8 cellular contexts compared by ENCODE assay signal in the genomic region with DNA sequence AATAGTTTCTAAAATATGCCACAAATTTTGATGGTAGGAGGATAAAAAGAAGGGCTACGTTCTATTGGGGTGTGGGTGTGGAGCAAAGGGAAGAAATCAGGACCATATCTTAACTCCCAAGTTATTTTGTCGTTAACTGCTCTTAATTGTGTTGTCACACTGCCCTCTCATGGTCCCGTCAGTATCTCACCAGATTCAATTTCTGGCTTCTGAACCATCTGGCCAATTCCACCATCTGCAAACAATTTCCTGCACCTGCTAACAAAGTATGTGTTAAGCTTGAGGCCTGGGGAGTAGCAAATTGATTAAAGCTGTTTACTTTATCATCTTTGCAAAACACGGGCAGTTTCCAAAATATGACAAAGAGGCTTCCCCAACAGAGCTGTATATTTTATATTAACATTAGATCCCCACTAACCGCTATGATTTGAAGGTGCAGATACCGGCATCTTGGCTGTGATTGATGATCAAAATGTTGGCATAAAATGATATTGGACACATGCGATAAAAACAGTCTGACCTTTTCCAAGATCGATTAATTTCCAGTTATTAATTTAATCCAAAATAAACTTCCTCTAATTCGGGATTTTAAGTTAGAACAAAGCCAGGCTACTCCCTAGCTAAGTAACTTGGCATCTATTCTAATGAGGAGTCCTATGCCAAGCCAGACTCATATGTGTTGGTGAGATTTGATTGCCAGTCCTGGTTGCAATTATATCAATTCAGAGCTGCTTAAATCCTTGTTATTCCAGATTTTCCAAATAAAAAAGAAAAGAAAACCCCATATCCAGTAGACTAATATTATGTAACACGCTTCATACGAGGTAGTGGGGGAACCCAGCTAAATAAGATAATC. TPM values are rescaled to one million over a fixed set of nuclear protein-coding genes. Genes with fewer than 3 reads are reported as not detected.
A peak's percentile ranks its signal among the peaks of the same experiment; 100 is the strongest.
DNase-seq lines count a peak whose midpoint lies in the region; ATAC-seq and TF ChIP-seq lines count a peak whose summit lies in the region.

No MANE protein-coding gene starts in this region.

- ATAC-seq in GM19395 (IDR thresholded peaks at IDR 0.05; ENCODE audit: unreplicated experiment) (peak; percentile 39), HG02970 (IDR thresholded peaks at IDR 0.05; ENCODE audit: low FRiP score, unreplicated experiment) (no peak), HG02938 (IDR thresholded peaks at IDR 0.05; ENCODE audit: unreplicated experiment) (no peak)

- H3K4me3 ChIP-seq in BJ (ENCODE audit: low read depth, low read length) (no peak overlapping the region), fibroblast of villous mesenchyme (ENCODE audit: low read depth, low read length) (no peak overlapping the region), osteoblast (ENCODE audit: insufficient read depth, low read length) (no peak overlapping the region)

- H3K79me2 ChIP-seq in osteoblast (ENCODE audit: insufficient read depth, low read length): no peaks in the 10 kb centered on the region

- H2AFZ ChIP-seq in osteoblast (ENCODE audit: low read length): no peak overlapping the region

- H3K27ac ChIP-seq in osteoblast (ENCODE audit: low read depth, low read length): no peak overlapping the region

- no peaks in the 10 kb centered on the region for H3K36me3 ChIP-seq in BJ (ENCODE audit: control insufficient read depth, insufficient read depth, low read length)
- no peaks in the 10 kb centered on the region for H3K36me3 ChIP-seq in osteoblast (ENCODE audit: insufficient read depth, low read length)

- CTCF ChIA-PET in BJ (lab: Yijun Ruan, JAX): interaction anchor here (0.6 to 5.0 kb wide), 24 partner anchors 9 to 713 kb away, joined by 3 to 42 read pairs (median 4); partner anchors contain the start of genes RESF1 and YARS2

- TF ChIP-seq CTCF in BJ (IDR thresholded peaks at IDR 0.05; ENCODE audit: insufficient read depth, low read depth, low read length) (peak; percentile 59), fibroblast of villous mesenchyme (IDR thresholded peaks at IDR 0.05; ENCODE audit: insufficient read depth, low read depth, low read length) (peak; percentile 69), osteoblast (IDR thresholded peaks at IDR 0.05; ENCODE audit: extremely low read depth, low read depth, low read length) (peak; percentile 57)

- DNase-seq in BJ (ENCODE audit: low read depth) (peak; percentile 74), NCI-H146 treated with DMSO at 0.1 percent for 48 hours (lab: John Stamatoyannopoulos, UW; ENCODE audit: unreplicated experiment) (peak; percentile 92), SW 1271 (lab: John Stamatoyannopoulos, UW) (peak; percentile 7 to 72), fibroblast of villous mesenchyme (ENCODE audit: low read depth) (peak; percentile 84), osteoblast (ENCODE audit: insufficient read length, low spot score, missing footprints) (peak; percentile 91)

- POLR2A ChIA-PET in BJ (lab: Charles Lee): no interaction called here

- H3K9me3 ChIP-seq in osteoblast (ENCODE audit: low read depth, low read length): no peaks in the 10 kb centered on the region

- no peak overlapping the region for H3K4me2 ChIP-seq in osteoblast (ENCODE audit: insufficient read depth, low read length)

- H3K27me3 ChIP-seq in BJ (ENCODE audit: control insufficient read depth, insufficient read depth, low read length) (no peaks in the 10 kb centered on the region), osteoblast (ENCODE audit: insufficient read depth, low read length) (peaks cover 4% of the 10 kb centered on the region)

- no peaks in the 10 kb centered on the region for H4K20me1 ChIP-seq in osteoblast (ENCODE audit: insufficient read depth, low read length)

- H3K4me1 ChIP-seq in osteoblast (ENCODE audit: insufficient read depth, low read length): no peaks in the 10 kb centered on the region

RNA-seq across cellular contexts. Expression of gene DNM1L, which starts 6.9 kb away (rescaled TPM):
- polyA plus RNA-seq in BJ (2011; rRNA removed): 27.4 and 54.4 TPM in 2 replicates
- 33.6 and 46.3 TPM in 2 replicates for polyA minus RNA-seq in BJ (2011; rRNA and poly(A)+ RNA removed)
- total RNA-seq in fibroblast of villous mesenchyme (76.0 and 103 TPM in 2 replicates), osteoblast (74.9 and 80.7 TPM in 2 replicates)

Comparison
In these comparisons a context has a peak if more than half of its experiments do, and no peak if none do; other contexts are left out.
1. DNase-seq: peak in every context shown above with its lines; median percentile 92 in NCI-H146 treated with DMSO at 0.1 percent for 48 hours; 91 in osteoblast; 84 in fibroblast of villous mesenchyme; 74 in BJ; 40 in SW 1271.